Comparison of ENCODE assay signal across 1 cellular context in the genomic region with DNA sequence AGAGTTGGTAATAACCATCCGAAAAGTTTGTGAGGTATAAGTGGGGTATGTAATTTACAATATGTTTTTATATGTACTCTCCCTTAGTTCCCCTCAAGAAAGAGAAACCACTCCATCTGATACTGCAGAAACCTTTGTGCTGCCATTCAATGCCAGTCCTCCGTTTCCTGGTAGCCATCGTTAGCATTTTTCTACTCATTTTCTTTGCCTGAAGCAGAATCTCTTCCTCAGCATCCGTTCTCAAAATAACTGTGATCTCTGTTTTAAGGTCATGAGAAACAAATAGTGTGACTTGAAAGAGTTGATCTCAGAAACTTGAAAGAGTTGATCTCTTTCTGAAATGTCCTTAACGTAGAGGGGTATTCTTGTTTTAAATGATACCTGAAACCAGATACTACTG.
A peak's percentile ranks its signal among the peaks of the same experiment; 100 is the strongest.
TF ChIP-seq lines count a peak whose summit lies in the region.

No MANE protein-coding gene starts in this region.

TF ChIP-seq in HepG2, 621 proteins besides CTCF, POLR2A, EP300 and RAD21:
- TF ChIP-seq AGO2 (optimal IDR thresholded peaks at IDR 0.05; ENCODE audit: low read depth, low read length), result peak; percentile 12
- TF ChIP-seq GFI1 (CRISPR knock-in tag; IDR thresholded peaks at IDR 0.05; ENCODE audit: borderline replicate concordance), result no peak
